ENCODE assay signal across 8 cellular contexts in the genomic region with DNA sequence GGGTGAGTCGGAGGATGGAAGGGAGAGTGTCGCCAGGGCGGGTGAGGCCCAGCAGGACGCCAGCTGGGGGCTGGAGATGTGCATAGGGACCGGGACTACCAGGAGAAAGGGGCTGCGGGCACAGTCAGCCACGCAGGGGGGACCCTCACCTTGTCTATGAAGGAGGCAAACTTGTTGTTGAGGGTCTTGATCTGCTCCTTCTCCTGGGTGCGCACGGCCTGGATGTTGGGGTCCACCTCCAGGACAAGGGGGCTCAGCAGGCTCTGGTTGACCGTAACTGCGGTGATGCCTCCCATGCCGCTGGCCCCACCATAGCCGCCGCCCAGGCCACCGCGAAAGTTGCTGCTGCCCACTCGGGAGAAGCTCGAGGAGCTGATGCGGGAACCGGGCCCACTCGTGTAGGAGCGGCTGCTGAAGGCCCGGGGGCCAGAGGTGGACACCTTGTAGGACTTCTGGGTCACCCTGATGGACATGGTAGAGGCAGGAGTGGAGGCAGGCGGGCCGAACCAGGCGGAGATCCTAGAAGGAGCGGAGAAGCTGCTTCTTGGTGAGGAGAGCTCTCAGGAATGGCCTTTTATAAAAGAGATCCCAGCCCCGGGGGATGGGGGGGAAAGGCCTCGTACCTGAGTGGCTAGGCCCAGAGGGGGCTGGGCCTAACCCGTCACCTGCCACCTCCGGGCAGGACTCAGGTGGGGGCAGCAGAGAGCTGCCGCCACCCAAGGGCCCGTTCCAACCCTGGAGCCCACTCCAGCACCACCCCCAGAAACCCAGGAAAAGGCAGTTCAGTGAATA. TPM values are rescaled to one million over a fixed set of nuclear protein-coding genes. Genes with fewer than 3 reads are reported as not detected.
A peak's percentile ranks its signal among the peaks of the same experiment; 100 is the strongest.
DNase-seq lines count a peak whose midpoint lies in the region; ATAC-seq, FAIRE-seq and TF ChIP-seq lines count a peak whose summit lies in the region.
"Not testable (repeated sequence)": the region's sequence is repeated elsewhere in the genome, so short reads cannot be mapped to it uniquely, and the experiment has no call there.

KRT8 (minus strand) TSS at position 568 of the 792 bp plus-strand sequence; CDS start at position 473, 95 bp downstream.

- intact Hi-C loops in CD14-positive monocyte (cut with micrococcal nuclease): not testable (repeated sequence)
- intact Hi-C loops in mammary epithelial cell (cut with micrococcal nuclease): loop anchor here (1.0 kb wide), 1 partner anchor 72 kb away; no protein-coding TSS in a partner anchor
- intact Hi-C loops in heart left ventricle (cut with DNase I): loop anchor here in 1 of 10 donors (5.0 kb wide), 1 partner anchor 73 kb away; no protein-coding TSS in a partner anchor

- H3K27me3 Mint-ChIP-seq in CD14-positive monocyte (ENCODE audit: low read depth in 3 of 3); WTC11 (ENCODE audit: low read depth): not testable (repeated sequence)

- in situ Hi-C loops in mammary epithelial cell (cut with MboI; ENCODE audit: low sequenced_read_pairs in 2 of 2): not testable (repeated sequence)

- H4K20me1 ChIP-seq in mammary epithelial cell (ENCODE audit: insufficient read depth, low read length): not testable (repeated sequence)
- H4K20me1 ChIP-seq in smooth muscle cell (ENCODE audit: low read depth): peaks cover 48% of the 10 kb centered on the region

- dilution Hi-C loops in mammary epithelial cell (cut with HindIII; ENCODE audit: low sequenced_read_pairs): loop anchor here (5.0 kb wide), 2 partner anchors 53 to 787 kb away; no protein-coding TSS in a partner anchor

- H3K79me2 ChIP-seq in mammary epithelial cell (ENCODE audit: insufficient read depth, low read length) (peaks cover 28% of the 10 kb centered on the region), smooth muscle cell (ENCODE audit: low read depth) (peaks cover 34% of the 10 kb centered on the region)

- peak; percentile 77 for ATAC-seq in WTC11
- peak; percentile 52 to 66 (median 58) for ATAC-seq in heart left ventricle

- POLR2A ChIA-PET in WTC11 (lab: Charles Lee): interaction anchor here (0.6 to 4.6 kb wide), 21 partner anchors 8 to 101 kb away, joined by 3 to 44 read pairs (median 4); partner anchors contain the start of genes EIF4B and KRT18

- not testable (repeated sequence) for H3K9me3 Mint-ChIP-seq in CD14-positive monocyte, WTC11

- H3K27me3 ChIP-seq in mammary epithelial cell (ENCODE audit: insufficient read depth, low read length); heart left ventricle; smooth muscle cell (ENCODE audit: low read depth): not testable (repeated sequence)

- not testable (repeated sequence) for FAIRE-seq in HTR-8/SVneo (lab: Jason Lieb, UNC)

- H3F3A ChIP-seq in smooth muscle cell (ENCODE audit: low read depth): peaks cover 31% of the 10 kb centered on the region

- H3K4me2 ChIP-seq in mammary epithelial cell (ENCODE audit: insufficient read depth, low read depth, low read length): peak within 1 kb of the TSS; percentile 58
- peak within 1 kb of the TSS; percentile 99 for H3K4me2 ChIP-seq in smooth muscle cell

- H3K27ac Mint-ChIP-seq in CD14-positive monocyte (peak within 1 kb of the TSS; percentile 21 to 68 (median 53)), WTC11 (peak within 1 kb of the TSS; percentile 93)

- H3K4me1 ChIP-seq in mammary epithelial cell (ENCODE audit: insufficient read depth, low read length): peaks cover 43% of the 10 kb centered on the region
- H3K4me1 ChIP-seq in heart left ventricle: peaks cover 0 to 20% (median 2%) of the 10 kb centered on the region in 12 donors
- peaks cover 54% of the 10 kb centered on the region for H3K4me1 ChIP-seq in mesodermal cell (ENCODE audit: control insufficient read depth, insufficient read depth, low read length, poor library complexity, severe bottlenecking)
- peaks cover 24% of the 10 kb centered on the region for H3K4me1 ChIP-seq in smooth muscle cell (ENCODE audit: low read depth)

- H3K27ac ChIP-seq in mammary epithelial cell (ENCODE audit: insufficient read depth, low read depth, low read length): peak within 1 kb of the TSS; percentile 63
- H3K27ac ChIP-seq in heart left ventricle: peak within 1 kb of the TSS in 11 of 12 donors; percentile 27 to 82 (median 72)
- peak within 1 kb of the TSS; percentile 94 for H3K27ac ChIP-seq in mesodermal cell (ENCODE audit: low read depth, low read length, severe bottlenecking)
- H3K27ac ChIP-seq in smooth muscle cell (ENCODE audit: low read depth): peak within 1 kb of the TSS; percentile 92

- H3K36me3 ChIP-seq in mammary epithelial cell (ENCODE audit: insufficient read depth, low read length): not testable (repeated sequence)
- H3K36me3 ChIP-seq in heart left ventricle (peaks cover 0 to 15% (median 0%) of the 10 kb centered on the region in 9 donors), mesodermal cell (ENCODE audit: control insufficient read depth, insufficient read depth, low read length) (peaks cover 44% of the 10 kb centered on the region), smooth muscle cell (ENCODE audit: low read depth) (peaks cover 14% of the 10 kb centered on the region)

- not testable (repeated sequence) for H3K9me3 ChIP-seq in mammary epithelial cell (replicated peaks; ENCODE audit: insufficient read depth, low read length); heart left ventricle; mesodermal cell (ENCODE audit: control insufficient read depth, low read length); smooth muscle cell (replicated peaks; ENCODE audit: low read depth)

- TF ChIP-seq POLR2A in heart left ventricle (IDR thresholded peaks at IDR 0.05): peak in 1 of 2 donors; percentile 54

- H3K4me1 Mint-ChIP-seq in CD14-positive monocyte (peaks cover 30% of the 10 kb centered on the region), WTC11 (peaks cover 56% of the 10 kb centered on the region)

- CTCF ChIA-PET in WTC11 (lab: Charles Lee) (interaction anchor here (0.5 to 6.2 kb wide), 32 partner anchors 10 to 1315 kb away, joined by 3 to 75 read pairs (median 5); partner anchors contain the start of gene KRT18), mammary epithelial cell (lab: Charles Lee; ENCODE audit: low non-redundant PET) (interaction anchor here (0.6 to 0.8 kb wide), 2 partner anchors 11 to 68 kb away, joined by 4 to 10 read pairs; no protein-coding TSS in a partner anchor)

- DNase-seq in CD14-positive monocyte (ENCODE audit: low spot score): not testable (repeated sequence)
- DNase-seq in HTR-8/SVneo (ENCODE audit: insufficient read length, low spot score) (peak; percentile 96), NCI-H2196 (lab: John Stamatoyannopoulos, UW; ENCODE audit: unreplicated experiment) (peak; percentile 94), WTC11 (ENCODE audit: low spot score) (peak; percentile 91), mammary epithelial cell (peak; percentile 94), heart left ventricle (peak; percentile 38 to 64 (median 60)), smooth muscle cell (lab: John Stamatoyannopoulos, UW; ENCODE audit: unreplicated experiment) (peak; percentile 33)

- H3K4me3 ChIP-seq in mammary epithelial cell (replicated peaks in 1 of 3; ENCODE audit: insufficient read depth in 1 of 3, low read depth in 2 of 3, low read length in 3 of 3) (peak within 1 kb of the TSS; percentile 65 to 85 (median 80)), heart left ventricle (peak within 1 kb of the TSS; percentile 17 to 69 (median 54)), mesodermal cell (ENCODE audit: extremely low read depth, insufficient read depth, low read length, poor library complexity, severe bottlenecking) (peak within 1 kb of the TSS; percentile 91), smooth muscle cell (peak within 1 kb of the TSS; percentile 92)

- H3K4me3 Mint-ChIP-seq in CD14-positive monocyte (peak within 1 kb of the TSS; percentile 71 to 91), WTC11 (peak within 1 kb of the TSS; percentile 92)

- TSS peak; percentile 65 for BruUV-seq in mammary epithelial cell (replicated peaks; lab: Mats Ljungman, UMichigan)

- WGBS in mammary epithelial cell (ENCODE audit: low coverage, missing lambda C conversion rate): 18% methylated on average over 23 of the region's 33 CpGs
- 50 to 67% (median 58%) methylated on average over 31 to 33 of the region's 33 CpGs for WGBS in heart left ventricle, 4 donors
- WGBS in mesodermal cell (ENCODE audit: insufficient coverage in 2 of 2), 2 experiments: 1% methylated on average over 25 to 26 of the region's 33 CpGs
- 8% methylated on average over 32 of the region's 33 CpGs for WGBS in smooth muscle cell (ENCODE audit: low lambda C conversion rate)

- H3K9ac ChIP-seq in mammary epithelial cell (ENCODE audit: insufficient read depth, low read length): peak within 1 kb of the TSS; percentile 81
- H3K9ac ChIP-seq in smooth muscle cell (ENCODE audit: low read depth): peak within 1 kb of the TSS; percentile 95

- H2AFZ ChIP-seq in mammary epithelial cell (ENCODE audit: low read depth, low read length): peak within 1 kb of the TSS; percentile 43
- peak within 1 kb of the TSS; percentile 51 for H2AFZ ChIP-seq in smooth muscle cell (ENCODE audit: low read depth)

- not testable (repeated sequence) for H3K36me3 Mint-ChIP-seq in CD14-positive monocyte
- H3K36me3 Mint-ChIP-seq in WTC11: peaks cover 31% of the 10 kb centered on the region

- not testable (repeated sequence) for TF ChIP-seq CTCF in CD14-positive monocyte (IDR thresholded peaks at IDR 0.05)
- TF ChIP-seq CTCF in WTC11 (IDR thresholded peaks at IDR 0.05) (0 out of 2 replicates have a peak, but pooled peaks have one; percentile 21), mammary epithelial cell (conservative IDR thresholded peaks at IDR 0.05 in 1 of 2, IDR thresholded peaks at IDR 0.05 in 1 of 2; ENCODE audit: extremely low read depth in 1 of 2, insufficient read depth in 1 of 2, low read depth in 1 of 2, low read length in 2 of 2) (peak; percentile 37 to 74), heart left ventricle (IDR thresholded peaks at IDR 0.05) (peak in 4 of 12 donors; percentile 5 to 42 (median 14)), smooth muscle cell (IDR thresholded peaks at IDR 0.05; ENCODE audit: borderline replicate concordance, insufficient read depth, poor library complexity, severe bottlenecking) (peak; percentile 39)

TF ChIP-seq in WTC11, 78 proteins besides CTCF, POLR2A, EP300 and RAD21 (continues in another document):
- TF ChIP-seq ETV6 (CRISPR knock-in tag; IDR thresholded peaks at IDR 0.05): peak; percentile 85
- peak; percentile 94 for TF ChIP-seq ZNF423 (CRISPR knock-in tag; IDR thresholded peaks at IDR 0.05)

RNA-seq across cellular contexts. Expression of gene KRT8, which starts in this region (rescaled TPM):
- polyA plus RNA-seq in CD14-positive monocyte (under 1 TPM in 1 of 2 donors, not detected in 1; 0.39 TPM), mammary epithelial cell (391 TPM), heart left ventricle (100 to 1,000 TPM; 139 to 227 TPM), smooth muscle cell (1,025 and 2,331 TPM in 2 replicates)
- total RNA-seq in WTC11 (2021) (424 to 477 TPM (median 429 TPM) in 3 replicates), mammary epithelial cell (100 to 1,000 TPM in 1 of 2 donors, 10 to 100 TPM in 1; 97.0 to 397 TPM), heart left ventricle (100 to 1,000 TPM in 6 of 9 donors, 10 to 100 TPM in 3; 79.9 to 210 (median 110) TPM), smooth muscle cell (694 and 929 TPM in 2 replicates)
- 365 TPM for polyA minus RNA-seq in mammary epithelial cell
- polyA plus RNA-seq in mesodermal cell (2013, experiment 1 of 2): 3,226 TPM
- 3,108 TPM for polyA plus RNA-seq in mesodermal cell (2013, experiment 2 of 2)

Comparison
In these comparisons a context has a peak if more than half of its experiments do, and no peak if none do; other contexts are left out.
1. RNA of gene KRT8 (polyA plus RNA-seq): 1,025 to 2,331 TPM in smooth muscle cell, 391 TPM in mammary epithelial cell (single experiment) and 139 to 227 TPM in heart left ventricle; 0.39 TPM in CD14-positive monocyte; every median in the first group is over 100 times any median in the second.
2. Peak in every context shown above with its lines, with median percentiles within 50 percentile points of each other: H3K27ac ChIP-seq and H3K4me3 ChIP-seq.